9 cellular contexts compared by ENCODE assay signal in the genomic region with DNA sequence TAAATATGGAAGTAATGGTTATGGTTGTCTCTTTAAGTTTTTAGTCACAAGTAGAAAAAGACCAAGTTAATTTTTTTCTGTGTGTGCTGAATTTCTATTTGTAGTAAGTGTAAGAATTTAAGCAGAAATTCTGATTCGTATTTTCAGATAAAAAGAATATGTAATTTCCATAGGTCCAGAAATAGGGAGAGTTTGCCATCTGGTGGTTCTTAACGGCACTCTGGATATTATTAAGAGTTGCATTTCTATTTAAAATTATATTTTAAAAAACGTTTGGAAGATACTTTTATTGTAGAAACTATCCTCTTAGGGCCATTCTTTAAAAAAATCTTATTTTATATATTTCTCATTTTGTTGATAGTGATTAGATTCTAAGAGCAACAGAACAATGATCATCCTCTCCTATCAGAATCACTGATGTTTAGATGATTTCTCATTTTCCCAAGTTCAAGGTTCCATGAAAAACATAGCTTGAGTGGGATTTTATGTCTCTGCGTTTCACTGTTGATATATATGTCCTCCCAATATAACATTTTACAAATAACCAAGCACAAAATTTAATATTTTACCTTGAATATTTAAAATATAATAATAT.
DNase-seq lines count a peak whose midpoint lies in the region; ATAC-seq and TF ChIP-seq lines count a peak whose summit lies in the region.
"Had no signal": no experiment of that assay in that cellular context is flagged by ENCODE, and none has a peak within 500 bp of the region (broad histone marks: within the 10 kb centered on the region; RNA-seq: fewer than 3 reads in every experiment).

No MANE protein-coding gene starts in this region.

- no peak for ATAC-seq in GM18520 (IDR thresholded peaks at IDR 0.05; ENCODE audit: unreplicated experiment)
- no peak for ATAC-seq in HG02571 (IDR thresholded peaks at IDR 0.05; ENCODE audit: unreplicated experiment)

- DNase-seq in NAMALWA (ENCODE audit: low spot score) (peak; percentile 35), choroid plexus epithelial cell (ENCODE audit: low read depth) (peak; percentile 70), nephron progenitor cell (no peak), 8988T (no peak)
- DNase-seq in stimulated activated CD4-positive, alpha-beta T cell treated with anti-CD3 and anti-CD28 coated beads, Interleukin-1b, Interleukin-23, amount 100 ng/mL, for 48 hours = no peak
- DNase-seq: activated CD4-positive, alpha-beta T cell treated with anti-CD3 and anti-CD28 coated beads, Interleukin-2, amount 50 U/mL, for 1 hour had no signal

- no peaks in the 10 kb centered on the region for H4K20me1 ChIP-seq in DOHH2 (ENCODE audit: control insufficient read depth, insufficient read depth, low read depth, low read length)

- H3K27ac ChIP-seq in DOHH2 (ENCODE audit: low read depth, low read length) = no peak overlapping the region

- H3K79me2 ChIP-seq in DOHH2 (ENCODE audit: control insufficient read depth, low read length) = no peaks in the 10 kb centered on the region

- no peaks in the 10 kb centered on the region for H3K9me2 ChIP-seq in DOHH2 (replicated peaks; ENCODE audit: control insufficient read depth, low read length)

- no peaks in the 10 kb centered on the region for H3K36me3 Mint-ChIP-seq in nephron progenitor cell (ENCODE audit: low read depth)

- no peaks in the 10 kb centered on the region for H3K36me3 ChIP-seq in DOHH2 (ENCODE audit: control insufficient read depth, low read length)

- no peak overlapping the region for H3K4me2 ChIP-seq in DOHH2 (ENCODE audit: low read length)

- no peak overlapping the region for H3K27ac Mint-ChIP-seq in nephron progenitor cell

- peaks cover 7% of the 10 kb centered on the region for H3K4me1 ChIP-seq in DOHH2 (ENCODE audit: control insufficient read depth, low read length)

- H3K27me3 Mint-ChIP-seq in nephron progenitor cell (ENCODE audit: low read depth, poor library complexity) = no peaks in the 10 kb centered on the region

- peak; percentile 43 for TF ChIP-seq CTCF in DOHH2 (IDR thresholded peaks at IDR 0.05; ENCODE audit: low read depth, low read length, poor library complexity, severe bottlenecking)
- peak; percentile 68 for TF ChIP-seq CTCF in choroid plexus epithelial cell (conservative IDR thresholded peaks at IDR 0.05; ENCODE audit: low read depth, low read length)
- peak; percentile 34 for TF ChIP-seq CTCF in nephron progenitor cell (IDR thresholded peaks at IDR 0.05)

- no peaks in the 10 kb centered on the region for H3K9me3 Mint-ChIP-seq in nephron progenitor cell

- H3K4me3 ChIP-seq in DOHH2 (ENCODE audit: low read length) = no peak overlapping the region
- H3K4me3 ChIP-seq in choroid plexus epithelial cell (ENCODE audit: low read depth, low read length) = no peak overlapping the region

- no peaks in the 10 kb centered on the region for H3K4me1 Mint-ChIP-seq in nephron progenitor cell

- peaks cover 6% of the 10 kb centered on the region; the same call in 1 of the 2 replicates for H3K27me3 ChIP-seq in DOHH2 (ENCODE audit: control insufficient read depth, low read length)

- H3K4me3 Mint-ChIP-seq in nephron progenitor cell = no peak overlapping the region

- no peaks in the 10 kb centered on the region for H3K9me3 ChIP-seq in DOHH2 (ENCODE audit: control insufficient read depth, insufficient read depth, low read length)

- H3F3A ChIP-seq in DOHH2 (ENCODE audit: control insufficient read depth, insufficient read depth) = no peaks in the 10 kb centered on the region

Comparison
In these comparisons a context has a peak if more than half of its experiments do, and no peak if none do; other contexts are left out.
1. DNase-seq: peak in NAMALWA (single experiment) and choroid plexus epithelial cell (single experiment); none in nephron progenitor cell (single experiment), 8988T (single experiment) and stimulated activated CD4-positive, alpha-beta T cell treated with anti-CD3 and anti-CD28 coated beads, Interleukin-1b, Interleukin-23, amount 100 ng/mL, for 48 hours (single experiment).
2. Peak in every context shown above with its lines, with median percentiles within 50 percentile points of each other: CTCF ChIP-seq.